19 cellular contexts compared by ENCODE assay signal in genomic region chr7:74030861-74031260, GRCh38. TPM values are rescaled to one million over a fixed set of nuclear protein-coding genes. Genes with fewer than 3 reads are reported as not detected.
DNase-seq lines count a peak whose midpoint lies in the region; ATAC-seq and TF ChIP-seq lines count a peak whose summit lies in the region.
"Had no signal": no experiment of that assay in that cellular context is flagged by ENCODE, and none has a peak within 500 bp of the region (broad histone marks: within the 10 kb centered on the region; RNA-seq: fewer than 3 reads in every experiment).

No MANE protein-coding gene starts in this region.

- no peaks in the 10 kb centered on the region for H3K9me3 Mint-ChIP-seq in Calu3 (ENCODE audit: low read depth, unreplicated experiment)
- H3K9me3 Mint-ChIP-seq: activated naive CD4-positive, alpha-beta T cell treated with anti-CD3 and anti-CD28 coated beads, Interleukin-2, amount 50 U/mL, for 72 hours; stimulated activated effector memory CD8-positive, alpha-beta T cell treated with anti-CD3 and anti-CD28 coated beads, Interleukin-12 subunit alpha, Interleukin-12 subunit beta, amount 100 ng/mL, for 72 hours had no signal

- no peak overlapping the region for H3K4me3 Mint-ChIP-seq in Calu3 (ENCODE audit: low read depth, unreplicated experiment)
- H3K4me3 Mint-ChIP-seq: stimulated activated effector memory CD8-positive, alpha-beta T cell treated with anti-CD3 and anti-CD28 coated beads, Interleukin-12 subunit alpha, Interleukin-12 subunit beta, amount 100 ng/mL, for 72 hours had no signal

- no peak overlapping the region for H2BK120ac ChIP-seq in trophoblast cell (ENCODE audit: insufficient read depth, low read length, poor library complexity)

- H3K27ac ChIP-seq in body of pancreas (peak overlapping the region; percentile 33 to 90 (median 84)), trophoblast cell (ENCODE audit: low read depth, low read length) (no peak overlapping the region), upper lobe of left lung (peak overlapping the region in 3 of 4 donors; percentile 59 to 84 (median 67))
- H3K27ac ChIP-seq: parathyroid adenoma had no signal

- H4K91ac ChIP-seq in trophoblast cell (ENCODE audit: low read depth, low read length) = peak overlapping the region; percentile 17

- intact Hi-C loops in body of pancreas (cut with DNase I) = no loop called here
- intact Hi-C loops in left ventricle myocardium superior (cut with micrococcal nuclease) = no loop called here
- intact Hi-C loops in Calu3 (cut with micrococcal nuclease; ENCODE audit: unreplicated experiment) = no loop called here

- TF ChIP-seq CTCF in body of pancreas (IDR thresholded peaks at IDR 0.05) = no peak
- no peak for TF ChIP-seq CTCF in upper lobe of left lung (IDR thresholded peaks at IDR 0.05)
- no peak for TF ChIP-seq CTCF in Calu3 (IDR thresholded peaks at IDR 0.05; ENCODE audit: unreplicated experiment)
- TF ChIP-seq CTCF in GM13977 (IDR thresholded peaks at IDR 0.05; ENCODE audit: extremely low read depth, insufficient read depth, missing control alignments) = no peak

- H3K4me1 Mint-ChIP-seq in Calu3 (ENCODE audit: low read depth, unreplicated experiment) = peaks cover 7% of the 10 kb centered on the region

- H2AFZ ChIP-seq in trophoblast cell (ENCODE audit: insufficient read depth, low read length, poor library complexity) = no peak overlapping the region
- H2AFZ ChIP-seq: parathyroid adenoma had no signal

- H3K23ac ChIP-seq in trophoblast cell (ENCODE audit: low read length) = no peak overlapping the region

- no peak overlapping the region for H2BK5ac ChIP-seq in trophoblast cell (ENCODE audit: low read depth, low read length, poor library complexity)

- no peak for TF ChIP-seq EP300 in upper lobe of left lung (IDR thresholded peaks at IDR 0.05)

- H3K4me3 ChIP-seq in body of pancreas = no peak overlapping the region
- H3K4me3 ChIP-seq in trophoblast cell (ENCODE audit: low read depth, low read length) = no peak overlapping the region
- H3K4me3 ChIP-seq in upper lobe of left lung = peak overlapping the region in 3 of 4 donors; percentile 42 to 57 (median 50)
- H3K4me3 ChIP-seq: cardiac muscle cell had no signal

- H3K27ac Mint-ChIP-seq in Calu3 (ENCODE audit: unreplicated experiment) = no peak overlapping the region
- H3K27ac Mint-ChIP-seq: activated naive CD4-positive, alpha-beta T cell treated with anti-CD3 and anti-CD28 coated beads, Interleukin-2, amount 50 U/mL, for 72 hours; stimulated activated effector memory CD8-positive, alpha-beta T cell treated with anti-CD3 and anti-CD28 coated beads, Interleukin-12 subunit alpha, Interleukin-12 subunit beta, amount 100 ng/mL, for 72 hours had no signal

- BruUV-seq in Calu3 (replicated peaks; lab: Mats Ljungman, UMichigan) = no TSS peak

- no peak overlapping the region for H2BK12ac ChIP-seq in trophoblast cell (ENCODE audit: low read length)

- H3K36me3 ChIP-seq in body of pancreas (replicated peaks in 1 of 2; ENCODE audit: insufficient read depth in 1 of 2, low read depth in 2 of 2) (no peaks in the 10 kb centered on the region), trophoblast cell (ENCODE audit: control insufficient read depth in 1 of 2, insufficient read depth in 2 of 2, low read length in 2 of 2) (no peaks in the 10 kb centered on the region), upper lobe of left lung (peaks cover 0 to 5% (median 0%) of the 10 kb centered on the region in 4 donors)
- H3K36me3 ChIP-seq: cardiac muscle cell, Peyer's patch had no signal

- H3K79me2 ChIP-seq in trophoblast cell (ENCODE audit: control insufficient read depth, insufficient read depth, low read length, poor library complexity) = no peaks in the 10 kb centered on the region
- H3K79me2 ChIP-seq: parathyroid adenoma had no signal

- H3K4me2 ChIP-seq in trophoblast cell (ENCODE audit: low read length) = no peak overlapping the region

- H3K36me3 Mint-ChIP-seq in Calu3 (ENCODE audit: insufficient read depth, unreplicated experiment) = no peaks in the 10 kb centered on the region
- H3K36me3 Mint-ChIP-seq: activated naive CD4-positive, alpha-beta T cell treated with anti-CD3 and anti-CD28 coated beads, Interleukin-2, amount 50 U/mL, for 72 hours; stimulated activated effector memory CD8-positive, alpha-beta T cell treated with anti-CD3 and anti-CD28 coated beads, Interleukin-12 subunit alpha, Interleukin-12 subunit beta, amount 100 ng/mL, for 72 hours had no signal

- CTCF ChIA-PET in Calu3 (lab: Charles Lee) = interaction anchor here (1.1 kb wide), 1 partner anchor 29 kb away, joined by 3 read pairs; no protein-coding TSS in a partner anchor

- ATAC-seq in body of pancreas = no peak
- ATAC-seq in left ventricle myocardium superior = no peak
- no peak for ATAC-seq in upper lobe of left lung (ENCODE audit: low FRiP score in 2 of 2)
- ATAC-seq: activated naive CD4-positive, alpha-beta T cell treated with anti-CD3 and anti-CD28 coated beads, Interleukin-2, amount 50 U/mL, for 72 hours; left colon; stimulated activated effector memory CD8-positive, alpha-beta T cell treated with anti-CD3 and anti-CD28 coated beads, Interleukin-12 subunit alpha, Interleukin-12 subunit beta, amount 100 ng/mL, for 72 hours had no signal

- no peak overlapping the region for H3K4ac ChIP-seq in trophoblast cell (ENCODE audit: low read depth, low read length)

- H3K4me1 ChIP-seq in body of pancreas = peaks cover 78% of the 10 kb centered on the region
- H3K4me1 ChIP-seq in trophoblast cell (ENCODE audit: control insufficient read depth in 1 of 2, insufficient read depth in 2 of 2, low read length in 2 of 2) = peaks cover 24 to 33% of the 10 kb centered on the region in 2 experiments
- H3K4me1 ChIP-seq in upper lobe of left lung = peaks cover 48 to 70% (median 53%) of the 10 kb centered on the region in 4 donors
- H3K4me1 ChIP-seq: parathyroid adenoma had no signal

- no peak overlapping the region for H3K14ac ChIP-seq in trophoblast cell (ENCODE audit: low read length)

- WGBS in body of pancreas, 2 donors = 39 to 60% methylated on average over 5 to 7 of the region's 7 CpGs
- WGBS in trophoblast cell (ENCODE audit: extremely low coverage, insufficient coverage, insufficient read length) = no CpG with 5 or more reads among the region's 7 CpGs
- 52 to 81% methylated on average over 5 to 7 of the region's 7 CpGs for WGBS in upper lobe of left lung, 2 donors

- no peak overlapping the region for H3K18ac ChIP-seq in trophoblast cell (ENCODE audit: low read length)

- in situ Hi-C loops in GM13977 (cut with MboI; ENCODE audit: low pct_unique_long_range_greater_than_20kb, low sequenced_read_pairs, unreplicated experiment) = no loop called here

- peaks cover 55% of the 10 kb centered on the region for H3K27me3 Mint-ChIP-seq in Calu3 (ENCODE audit: unreplicated experiment)

- peak overlapping the region; percentile 36 for H4K8ac ChIP-seq in trophoblast cell (ENCODE audit: low read depth, low read length)

- TF ChIP-seq POLR2A in body of pancreas (IDR thresholded peaks at IDR 0.05) (no peak), upper lobe of left lung (IDR thresholded peaks at IDR 0.05) (no peak)

- no peak overlapping the region for H2AK5ac ChIP-seq in trophoblast cell (ENCODE audit: low read length)

- H3K9me3 ChIP-seq in body of pancreas (no peaks in the 10 kb centered on the region), trophoblast cell (ENCODE audit: insufficient read depth, low read depth, low read length) (no peaks in the 10 kb centered on the region), upper lobe of left lung (no peaks in the 10 kb centered on the region)
- H3K9me3 ChIP-seq: Peyer's patch had no signal

- H4K12ac ChIP-seq in trophoblast cell (ENCODE audit: low read depth, low read length) = no peak overlapping the region

- no peaks in the 10 kb centered on the region for H3K27me3 ChIP-seq in body of pancreas
- H3K27me3 ChIP-seq in trophoblast cell (ENCODE audit: insufficient read depth, low read length) = no peaks in the 10 kb centered on the region
- H3K27me3 ChIP-seq in upper lobe of left lung = peaks cover 0 to 7% (median 0%) of the 10 kb centered on the region in 4 donors
- H3K27me3 ChIP-seq: cardiac muscle cell, Peyer's patch had no signal

- peaks cover 7% of the 10 kb centered on the region for H3K79me1 ChIP-seq in trophoblast cell (ENCODE audit: low read length)

- DNase-seq in body of pancreas (peak in 1 of 4 donors; percentile 43), left ventricle myocardium superior (peak; percentile 30), trophoblast cell (no peak), upper lobe of left lung (no peak), Calu3 (no peak), DMS53 treated with DMSO at 0.1 percent for 48 hours (lab: John Stamatoyannopoulos, UW; ENCODE audit: unreplicated experiment) (no peak), GM13977 (ENCODE audit: low spot score) (no peak)
- DNase-seq: activated T-cell treated with anti-CD3 and anti-CD28 coated beads, Interleukin-2, amount 50 U/mL, for 1 hour; COR-L47; left colon; NCI-H1436; Peyer's patch; stimulated activated CD4-positive, alpha-beta T cell treated with anti-CD3 and anti-CD28 coated beads, Interleukin-12 subunit alpha, Interleukin-12 subunit beta, amount 100 ng/mL, for 4 hours; SW 1271 had no signal

- no peak overlapping the region for H3K9ac ChIP-seq in trophoblast cell (ENCODE audit: low read length)
- H3K9ac ChIP-seq: parathyroid adenoma had no signal

RNA-seq across cellular contexts. Expression of gene ELN, which starts 2.9 kb away (rescaled TPM):
- total RNA-seq in body of pancreas (100 to 1,000 TPM in 1 of 2 donors, 10 to 100 TPM in 1; 92.6 to 131 TPM), left ventricle myocardium superior (29.0 TPM), upper lobe of left lung (100 to 1,000 TPM in 5 of 6 donors, 10 to 100 TPM in 1; 24.4 to 582 (median 229) TPM), Calu3 (2022) (0.39 and 0.42 TPM in 2 replicates)
- 3.1 and 3.2 TPM in 2 replicates for polyA plus RNA-seq in trophoblast cell (2013)
- total RNA-seq: activated naive CD4-positive, alpha-beta T cell treated with anti-CD3 and anti-CD28 coated beads, Interleukin-2, amount 50 U/mL, for 72 hours; HT1080 had no signal
- polyA plus RNA-seq: cardiac muscle cell had no signal

RNA-seq across cellular contexts. Expression of gene LIMK1, which starts 52.7 kb away (rescaled TPM):
- total RNA-seq in body of pancreas (10 to 100 TPM; 10.1 to 27.4 TPM), left ventricle myocardium superior (9.4 TPM), upper lobe of left lung (10 to 100 TPM; 15.9 to 51.9 (median 33.0) TPM), Calu3 (2022) (32.2 and 34.4 TPM in 2 replicates)
- polyA plus RNA-seq in trophoblast cell (2013) = 23.7 and 23.9 TPM in 2 replicates

Comparison
In these comparisons a context has a peak if more than half of its experiments do, and no peak if none do; other contexts are left out.
1. H3K4me3 ChIP-seq: peak in upper lobe of left lung (3 of 4); none in body of pancreas (0 of 2) and trophoblast cell (single experiment).
2. RNA of gene ELN, which starts 2.9 kb away (total RNA-seq): 24.4 to 582 TPM in upper lobe of left lung, 92.6 to 131 TPM in body of pancreas and 29.0 TPM in left ventricle myocardium superior (single experiment); 0.39 to 0.42 TPM in Calu3; every median in the first group is over 10 times any median in the second.